In the genomic region with DNA sequence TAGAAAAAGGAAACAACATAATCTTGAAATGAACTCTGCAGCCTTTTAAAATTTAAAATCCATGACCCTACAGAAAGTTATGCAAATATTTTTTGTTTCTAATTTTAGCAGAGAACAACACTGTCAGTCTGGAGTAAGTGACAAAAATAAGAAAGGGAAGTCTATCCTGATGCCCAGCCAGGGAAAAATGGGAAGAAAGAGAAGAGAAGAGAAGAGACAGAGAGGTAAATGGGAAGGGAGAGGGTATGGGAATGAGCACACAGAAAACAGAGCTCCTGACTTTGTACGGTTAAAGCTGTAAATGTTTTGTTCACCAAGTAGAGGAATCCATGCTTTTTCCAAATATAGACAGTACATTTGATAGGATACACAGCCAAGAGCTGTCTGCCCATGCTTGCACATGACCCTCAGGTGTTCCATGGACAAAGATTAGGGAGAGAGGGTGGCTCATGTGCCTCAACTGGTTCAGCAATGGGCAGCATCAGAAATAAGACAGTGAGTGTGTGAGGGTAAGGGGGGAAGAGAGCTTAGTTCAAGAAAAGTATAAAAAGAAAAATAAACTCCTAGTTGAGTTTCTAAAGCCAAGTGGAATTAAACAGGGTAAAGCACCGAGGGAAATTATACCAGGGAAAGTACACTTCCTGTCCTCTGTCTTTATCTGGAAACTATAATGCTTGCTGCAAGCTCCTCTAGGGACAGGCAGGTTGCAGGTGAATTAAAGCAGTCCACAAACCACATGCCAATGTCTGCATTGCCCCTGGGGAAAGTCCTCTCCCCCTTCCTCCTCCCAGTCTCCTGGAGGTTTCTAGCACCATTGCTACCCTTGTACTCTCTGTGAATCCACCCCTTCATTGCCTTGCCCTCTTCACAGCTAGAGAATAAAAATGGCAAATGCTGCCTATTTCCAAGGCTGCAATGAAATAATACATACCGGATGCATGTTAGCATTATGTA, we compare ENCODE assay signal across 8 cellular contexts. TPM values are rescaled to one million over a fixed set of nuclear protein-coding genes. Genes with fewer than 3 reads are reported as not detected.
DNase-seq lines count a peak whose midpoint lies in the region; ATAC-seq and TF ChIP-seq lines count a peak whose summit lies in the region.

No MANE protein-coding gene starts in this region.

- H3K4me2 ChIP-seq in OCI-LY1 (ENCODE audit: low read length) (peak overlapping the region; percentile 69), parathyroid adenoma (ENCODE audit: low read length) (peak overlapping the region; percentile 6)

- no peaks in the 10 kb centered on the region for H3K9me3 Mint-ChIP-seq in Calu3 (ENCODE audit: low read depth, unreplicated experiment)

- H3K9me2 ChIP-seq in OCI-LY1 (ENCODE audit: low read depth, low read length) = no peaks in the 10 kb centered on the region

- H3K27ac ChIP-seq in OCI-LY1 (ENCODE audit: low read depth, low read length, poor library complexity, severe bottlenecking) (peak overlapping the region; percentile 92), parathyroid adenoma (no peak overlapping the region)

- H3K27me3 ChIP-seq in OCI-LY1 (ENCODE audit: insufficient read depth, low read length) (no peaks in the 10 kb centered on the region), endocrine pancreas (ENCODE audit: control insufficient read depth, insufficient read depth, low read length) (no peaks in the 10 kb centered on the region), parathyroid adenoma (ENCODE audit: control insufficient read depth, insufficient read depth, low read length) (no peaks in the 10 kb centered on the region), BE2C (no peaks in the 10 kb centered on the region)

- H3K36me3 ChIP-seq in OCI-LY1 (ENCODE audit: insufficient read depth, low read length) (no peaks in the 10 kb centered on the region), endocrine pancreas (ENCODE audit: control insufficient read depth, insufficient read depth, low read length) (no peaks in the 10 kb centered on the region), parathyroid adenoma (ENCODE audit: control insufficient read depth, insufficient read depth, low read length) (no peaks in the 10 kb centered on the region), BE2C (no peaks in the 10 kb centered on the region)

- H3K4me1 ChIP-seq in OCI-LY1 (ENCODE audit: insufficient read depth, low read length, severe bottlenecking) (peaks cover 66% of the 10 kb centered on the region), endocrine pancreas (ENCODE audit: control insufficient read depth, insufficient read depth, low read length) (no peaks in the 10 kb centered on the region), parathyroid adenoma (no peaks in the 10 kb centered on the region), BE2C (peaks cover 4% of the 10 kb centered on the region)

- H3K27ac Mint-ChIP-seq in Calu3 (ENCODE audit: unreplicated experiment) = peak overlapping the region; percentile 19

- H3F3A ChIP-seq in OCI-LY1 (ENCODE audit: insufficient read depth, low read length) = 0 out of 2 replicates have a peak, but pooled peaks cover 5% of the 10 kb centered on the region

- no peak for DNase-seq in Calu3
- DNase-seq in NCI-H510A (lab: John Stamatoyannopoulos, UW) = no peak
- no peak for DNase-seq in BE2C

- BruUV-seq in Calu3 (replicated peaks; lab: Mats Ljungman, UMichigan) = no TSS peak

- TF ChIP-seq CTCF in Calu3 (IDR thresholded peaks at IDR 0.05; ENCODE audit: unreplicated experiment) = no peak
- TF ChIP-seq CTCF in OCI-LY1 (IDR thresholded peaks at IDR 0.05; ENCODE audit: low read length) = no peak
- TF ChIP-seq CTCF in parathyroid adenoma (IDR thresholded peaks at IDR 0.05) = no peak
- no peak for TF ChIP-seq CTCF in BE2C (IDR thresholded peaks at IDR 0.05; ENCODE audit: low read depth, low read length)

- H3K9ac ChIP-seq in OCI-LY1 (ENCODE audit: low read length) (peak overlapping the region; percentile 51), endocrine pancreas (ENCODE audit: control insufficient read depth, insufficient read depth, low read length) (no peak overlapping the region), parathyroid adenoma (no peak overlapping the region)

- peaks cover 29% of the 10 kb centered on the region for H3K4me1 Mint-ChIP-seq in Calu3 (ENCODE audit: low read depth, unreplicated experiment)

- intact Hi-C loops in Calu3 (cut with micrococcal nuclease; ENCODE audit: unreplicated experiment) = no loop called here

- H3K4me3 Mint-ChIP-seq in Calu3 (ENCODE audit: low read depth, unreplicated experiment) = no peak overlapping the region

- no peaks in the 10 kb centered on the region for H4K20me1 ChIP-seq in OCI-LY1 (ENCODE audit: insufficient read depth, low read length)

- no peak overlapping the region for H2AFZ ChIP-seq in OCI-LY1 (ENCODE audit: low read length)
- H2AFZ ChIP-seq in parathyroid adenoma = peak overlapping the region; percentile 50

- H3K79me2 ChIP-seq in OCI-LY1 (ENCODE audit: insufficient read depth, low read length) (peaks cover 20% of the 10 kb centered on the region), parathyroid adenoma (no peaks in the 10 kb centered on the region)

- no peaks in the 10 kb centered on the region for H3K9me3 ChIP-seq in OCI-LY1 (ENCODE audit: low read length)
- H3K9me3 ChIP-seq in endocrine pancreas (ENCODE audit: control insufficient read depth, low read length) = no peaks in the 10 kb centered on the region
- no peaks in the 10 kb centered on the region for H3K9me3 ChIP-seq in parathyroid adenoma (ENCODE audit: control insufficient read depth, low read length)
- H3K9me3 ChIP-seq in BE2C = no peaks in the 10 kb centered on the region

- CTCF ChIA-PET in Calu3 (lab: Charles Lee) = interaction anchor here (1.0 to 2.3 kb wide), 2 partner anchors 9 to 30 kb away, joined by 7 to 8 read pairs; partner anchors contain the start of gene MAP3K5

- H3K4me3 ChIP-seq in OCI-LY1 (ENCODE audit: low read depth, low read length, poor library complexity, severe bottlenecking) = peak overlapping the region; percentile 38
- peak overlapping the region; percentile 60 for H3K4me3 ChIP-seq in endocrine pancreas (ENCODE audit: control insufficient read depth, insufficient read depth, low read length)
- no peak overlapping the region for H3K4me3 ChIP-seq in parathyroid adenoma (ENCODE audit: low read depth, low read length)
- no peak overlapping the region for H3K4me3 ChIP-seq in BE2C (ENCODE audit: low read depth, low read length)

- no peaks in the 10 kb centered on the region for H3K36me3 Mint-ChIP-seq in Calu3 (ENCODE audit: insufficient read depth, unreplicated experiment)

- ATAC-seq in GM21786 (IDR thresholded peaks at IDR 0.05; ENCODE audit: unreplicated experiment) = no peak
- no peak for ATAC-seq in GM19351 (IDR thresholded peaks at IDR 0.05; ENCODE audit: unreplicated experiment)

- no peaks in the 10 kb centered on the region for H3K27me3 Mint-ChIP-seq in Calu3 (ENCODE audit: unreplicated experiment)

RNA-seq across cellular contexts. Expression of gene MAP3K5, which starts 30.0 kb away (rescaled TPM):
- 15.3 and 15.8 TPM in 2 replicates for total RNA-seq in Calu3 (2022)
- 2.3 TPM for polyA plus RNA-seq in BE2C (2012; ENCODE audit: insufficient read depth, insufficient read length, low read depth)

Comparison
In these comparisons a context has a peak if more than half of its experiments do, and no peak if none do; other contexts are left out.
1. H3K4me3 ChIP-seq: peak in OCI-LY1 (single experiment) and endocrine pancreas (single experiment); none in parathyroid adenoma (single experiment) and BE2C (single experiment).